8 cellular contexts compared by ENCODE assay signal in the genomic region with DNA sequence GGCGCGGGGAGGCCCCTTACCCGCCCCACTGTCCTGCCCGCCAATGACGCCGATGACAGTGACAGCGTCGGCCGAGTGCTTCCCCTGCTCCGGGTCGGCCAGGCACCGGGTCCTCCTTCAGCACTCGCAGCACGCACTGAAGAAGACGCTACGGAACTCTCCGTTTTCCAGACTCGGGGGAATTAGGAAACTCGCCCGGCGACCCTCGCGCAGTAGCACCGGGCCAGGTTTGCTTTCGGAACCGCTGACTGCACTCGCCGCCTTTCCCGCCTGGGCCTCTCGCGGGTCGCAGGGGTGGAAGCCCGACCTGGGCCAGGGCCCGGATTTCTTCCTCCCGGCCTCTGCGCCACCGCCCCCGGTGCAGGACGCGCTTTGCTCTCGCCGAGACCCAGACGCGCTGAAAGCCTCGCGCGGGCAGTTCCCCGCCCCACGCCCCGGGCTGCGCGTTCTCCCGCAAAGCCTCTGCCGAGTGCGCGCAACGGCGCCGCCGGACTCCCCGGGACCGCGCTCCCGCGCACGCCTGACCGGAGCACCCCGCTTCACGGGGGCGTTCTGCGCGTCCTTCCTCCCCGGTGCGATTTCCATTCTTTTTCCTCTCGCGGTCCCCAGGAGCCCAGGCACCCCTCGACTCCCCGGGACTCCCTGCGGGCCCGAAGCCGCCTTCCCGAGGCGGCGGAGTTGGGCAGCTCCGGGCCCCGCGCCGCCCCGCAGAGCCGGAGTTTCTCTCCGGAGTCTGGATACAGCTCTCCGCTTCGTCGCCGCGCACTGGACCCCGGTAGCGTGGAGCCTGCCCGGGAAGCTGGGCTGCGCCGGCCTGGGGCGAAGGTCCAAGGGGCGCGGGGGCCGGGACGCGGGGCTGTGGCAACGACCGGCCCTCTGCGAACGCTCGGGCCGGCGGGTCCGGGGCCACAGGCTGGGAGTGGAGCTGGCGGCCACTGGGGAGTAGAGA. TPM values are rescaled to one million over a fixed set of nuclear protein-coding genes. Genes with fewer than 3 reads are reported as not detected.
DNase-seq lines count a peak whose midpoint lies in the region; ATAC-seq and TF ChIP-seq lines count a peak whose summit lies in the region.
"Not testable (repeated sequence)": the region's sequence is repeated elsewhere in the genome, so short reads cannot be mapped to it uniquely, and the experiment has no call there.

No MANE protein-coding gene starts in this region.

- H3K9me3 ChIP-seq in iPS-15b (ENCODE audit: control insufficient read depth, insufficient read depth, low read length); neuronal stem cell (replicated peaks in 1 of 2; ENCODE audit: control insufficient read depth in 2 of 2, insufficient read depth in 1 of 2, low read depth in 1 of 2, low read length in 2 of 2); thyroid gland: not testable (repeated sequence)

- H3K79me2 ChIP-seq in GM23338 (replicated peaks; ENCODE audit: insufficient read depth) = not testable (repeated sequence)

- H2BK15ac ChIP-seq in neuronal stem cell (ENCODE audit: low read length) = not testable (repeated sequence)

- ATAC-seq in GM23338 = peak; percentile 74

- intact Hi-C loops in thyroid gland (cut with DNase I) = not testable (repeated sequence)

- not testable (repeated sequence) for H3K36me3 Mint-ChIP-seq in GM23338 (ENCODE audit: low read depth); IgD-negative memory B cell

- not testable (repeated sequence) for H3K14ac ChIP-seq in neuronal stem cell (ENCODE audit: low read length)

- TF ChIP-seq POLR2A in thyroid gland (IDR thresholded peaks at IDR 0.05) = not testable (repeated sequence)

- not testable (repeated sequence) for H3K9me3 Mint-ChIP-seq in GM23338, IgD-negative memory B cell

- not testable (repeated sequence) for H2BK5ac ChIP-seq in neuronal stem cell (ENCODE audit: low read length)

- H3K18ac ChIP-seq in neuronal stem cell (ENCODE audit: low read length) = not testable (repeated sequence)

- H3K9ac ChIP-seq in iPS-15b (ENCODE audit: low read depth, low read length); neuronal stem cell (ENCODE audit: low read depth, low read length, poor library complexity): not testable (repeated sequence)

- peak overlapping the region; percentile 48; the same call in 1 of the 2 replicates for H3K4me3 ChIP-seq in GM08714 (ENCODE audit: low read length)
- H3K4me3 ChIP-seq in GM23338 = peak overlapping the region; percentile 40
- peak overlapping the region; percentile 71 for H3K4me3 ChIP-seq in coronary artery
- H3K4me3 ChIP-seq in iPS-15b (ENCODE audit: low read depth, low read length) = peak overlapping the region; percentile 32
- H3K4me3 ChIP-seq in neuronal stem cell (ENCODE audit: low read length in 2 of 2) = peak overlapping the region; percentile 37 to 58
- peak overlapping the region in 2 of 3 donors; percentile 25 to 28 for H3K4me3 ChIP-seq in thyroid gland (replicated peaks in 1 of 3)

- not testable (repeated sequence) for H2AK5ac ChIP-seq in neuronal stem cell (ENCODE audit: low read depth, low read length)

- WGBS in neuronal stem cell (ENCODE audit: extremely low coverage in 2 of 2, insufficient read length in 2 of 2, insufficient replicate concordance in 1 of 2), 2 donors = no CpG with 5 or more reads among the region's 116 CpGs
- 0 to 1% methylated on average over 13 to 28 of the region's 116 CpGs for WGBS in thyroid gland, 2 donors

- H3K79me1 ChIP-seq in neuronal stem cell (ENCODE audit: low read depth, low read length) = not testable (repeated sequence)

- not testable (repeated sequence) for H3K27ac Mint-ChIP-seq in GM23338
- peak overlapping the region in 2 of 3 donors; percentile 81 to 88 for H3K27ac Mint-ChIP-seq in IgD-negative memory B cell

- TF ChIP-seq CTCF in GM23338 (conservative IDR thresholded peaks at IDR 0.05; ENCODE audit: low read depth in 2 of 2); coronary artery (IDR thresholded peaks at IDR 0.05); thyroid gland (IDR thresholded peaks at IDR 0.05): not testable (repeated sequence)

- not testable (repeated sequence) for H3F3A ChIP-seq in GM23338 (replicated peaks; ENCODE audit: low read depth)

- H3K27ac ChIP-seq in GM23338 (ENCODE audit: low read depth); coronary artery; neuronal stem cell (replicated peaks; ENCODE audit: low read length); thyroid gland: not testable (repeated sequence)

- not testable (repeated sequence) for H3K36me3 ChIP-seq in GM23338 (ENCODE audit: insufficient read depth); iPS-15b (ENCODE audit: control insufficient read depth, insufficient read depth, low read length); neuronal stem cell (replicated peaks in 1 of 2; ENCODE audit: control insufficient read depth in 2 of 2, insufficient read depth in 2 of 2, low read length in 2 of 2); thyroid gland

- H3K23ac ChIP-seq in neuronal stem cell (ENCODE audit: low read depth, low read length, poor library complexity) = not testable (repeated sequence)

- H3K9me2 ChIP-seq in GM23338 (ENCODE audit: insufficient read depth) = not testable (repeated sequence)

- DNase-seq in GM23338 (ENCODE audit: low spot score) (peak; percentile 52), coronary artery (ENCODE audit: low spot score) (peak; percentile 68), neuronal stem cell (ENCODE audit: low spot score) (peak; percentile 37), thyroid gland (peak; percentile 14 to 19)
- DNase-seq in activated CD8-positive, alpha-beta memory T cell treated with anti-CD3 and anti-CD28 coated beads for 24 hours = peak; percentile 74

- H3K4me2 ChIP-seq in GM23338 = peak overlapping the region; percentile 32; the same call in 1 of the 2 replicates
- peak overlapping the region; percentile 45 for H3K4me2 ChIP-seq in neuronal stem cell (ENCODE audit: insufficient read depth, low read length, poor library complexity, severe bottlenecking)

- H3K4ac ChIP-seq in neuronal stem cell (ENCODE audit: low read length) = not testable (repeated sequence)

- not testable (repeated sequence) for H2BK12ac ChIP-seq in neuronal stem cell (ENCODE audit: low read length)

- not testable (repeated sequence) for H4K91ac ChIP-seq in neuronal stem cell (ENCODE audit: low read depth, low read length, poor library complexity)

- H3K27me3 Mint-ChIP-seq in GM23338 (ENCODE audit: insufficient read depth, low read depth, poor library complexity) = peaks cover 62% of the 10 kb centered on the region
- H3K27me3 Mint-ChIP-seq in IgD-negative memory B cell = peaks cover 22% of the 10 kb centered on the region

- H3K4me1 Mint-ChIP-seq in GM23338 = not testable (repeated sequence)
- peaks cover 0 to 11% (median 5%) of the 10 kb centered on the region in 3 donors for H3K4me1 Mint-ChIP-seq in IgD-negative memory B cell

- not testable (repeated sequence) for H4K20me1 ChIP-seq in GM23338 (replicated peaks; ENCODE audit: insufficient read depth)

- H2BK120ac ChIP-seq in neuronal stem cell (ENCODE audit: low read depth, low read length) = not testable (repeated sequence)

- H4K8ac ChIP-seq in neuronal stem cell (ENCODE audit: low read depth, low read length) = not testable (repeated sequence)

- not testable (repeated sequence) for H3K4me1 ChIP-seq in GM23338 (ENCODE audit: insufficient read depth); iPS-15b (ENCODE audit: control insufficient read depth, insufficient read depth, low read length); neuronal stem cell (ENCODE audit: control insufficient read depth in 2 of 2, insufficient read depth in 1 of 2, low read depth in 1 of 2, low read length in 2 of 2)
- peaks cover 0 to 22% of the 10 kb centered on the region in 2 donors for H3K4me1 ChIP-seq in thyroid gland

- H3K4me3 Mint-ChIP-seq in GM23338 (peak overlapping the region; percentile 60; the same call in 2 of the 3 replicates), IgD-negative memory B cell (peak overlapping the region in 3 of 4 donors; percentile 69 to 87 (median 80))

- H2AFZ ChIP-seq in GM23338 = not testable (repeated sequence)
- peak overlapping the region; percentile 80 for H2AFZ ChIP-seq in neuronal stem cell (ENCODE audit: low read length)

- H3K27me3 ChIP-seq in GM23338 (ENCODE audit: insufficient read depth) (peaks cover 93% of the 10 kb centered on the region), iPS-15b (ENCODE audit: control insufficient read depth, insufficient read depth, low read length) (peaks cover 64% of the 10 kb centered on the region), neuronal stem cell (ENCODE audit: control insufficient read depth in 3 of 3, insufficient read depth in 3 of 3, low read depth in 1 of 3, low read length in 3 of 3) (peaks cover 3 to 36% (median 35%) of the 10 kb centered on the region in 3 experiments)
- H3K27me3 ChIP-seq in thyroid gland = not testable (repeated sequence)

TF ChIP-seq in GM23338, 12 proteins besides CTCF, POLR2A, EP300 and RAD21:
- peak; percentile 46 for TF ChIP-seq EZH2phosphoT487 (IDR thresholded peaks at IDR 0.05; ENCODE audit: unreplicated experiment)
- TF ChIP-seq EZH2 (IDR thresholded peaks at IDR 0.05; ENCODE audit: low read depth, unreplicated experiment) = peak; percentile 58

RNA-seq across cellular contexts. Expression of a gene that starts 4.9 kb away (rescaled TPM):
- not detected in 2 replicates for total RNA-seq in GM23338 (2014; rRNA removed; shearing (Covaris generic))
- polyA plus RNA-seq in GM23338 (2016; fragmentation: Nextera tagmentation; extraction: Ambion mirVana) (not detected in 2 replicates), IgD-negative memory B cell (not detected)
- not detected for polyA plus RNA-seq in neuronal stem cell (2013, experiment 1 of 2)
- 0.01 TPM for polyA plus RNA-seq in neuronal stem cell (2013, experiment 2 of 2)
- 1 to 10 TPM in 1 of 4 donors, under 1 TPM in 1, not detected in 2; 0.33 to 2.0 TPM for total RNA-seq in thyroid gland

Comparison
In these comparisons a context has a peak if more than half of its experiments do, and no peak if none do; other contexts are left out.
1. DNase-seq: peak in every context shown above with its lines; median percentile 74 in activated CD8-positive, alpha-beta memory T cell treated with anti-CD3 and anti-CD28 coated beads for 24 hours; 68 in coronary artery; 52 in GM23338; 37 in neuronal stem cell; 16 in thyroid gland.